In genomic region chr10:73432646-73433537, GRCh38 we compare ENCODE assay signal across 21 cellular contexts. TPM values are rescaled to one million over a fixed set of nuclear protein-coding genes. Genes with fewer than 3 reads are reported as not detected.
A peak's percentile ranks its signal among the peaks of the same experiment; 100 is the strongest.
DNase-seq lines count a peak whose midpoint lies in the region; ATAC-seq, FAIRE-seq and TF ChIP-seq lines count a peak whose summit lies in the region.
"Had no signal": no experiment of that assay in that cellular context is flagged by ENCODE, and none has a peak within 500 bp of the region (broad histone marks: within the 10 kb centered on the region; RNA-seq: fewer than 3 reads in every experiment).

No MANE protein-coding gene starts in this region.

- POLR2A ChIA-PET in HepG2 (lab: Yijun Ruan, JAX): no interaction called here

- H3K4me1 Mint-ChIP-seq in activated T-cell treated with anti-CD3 and anti-CD28 coated beads, Interleukin-2, amount 50 U/mL, for 72 hours (ENCODE audit: low read depth): peaks cover 17% of the 10 kb centered on the region
- H3K4me1 Mint-ChIP-seq in activated T-cell treated with anti-CD3 and anti-CD28 coated beads, Interleukin-2, amount 50 U/mL, for 4 hours (ENCODE audit: low read depth): peaks cover 14% of the 10 kb centered on the region

- ATAC-seq in activated T-cell treated with anti-CD3 and anti-CD28 coated beads, Interleukin-2, amount 50 U/mL, for 72 hours (replicated peaks in 1 of 2): no peak
- ATAC-seq in activated T-cell treated with anti-CD3 and anti-CD28 coated beads, Interleukin-2, amount 50 U/mL, for 4 hours: no peak
- ATAC-seq in HepG2: no peak
- ATAC-seq: HCT116 had no signal

- CTCF ChIA-PET in HepG2 (lab: Yijun Ruan, JAX; ENCODE audit: low intra/inter-chr PET ratio, low total read pairs): no interaction called here

- no peak overlapping the region for H3K4me2 ChIP-seq in HepG2 (ENCODE audit: low read depth, low read length)

- no peak overlapping the region for H3K9ac ChIP-seq in HepG2 (ENCODE audit: insufficient read depth, low read depth, low read length)

- peaks cover 14% of the 10 kb centered on the region for H3K4me1 ChIP-seq in HepG2 (ENCODE audit: insufficient read depth, low read length)
- H3K4me1 ChIP-seq: BE2C had no signal

- H3K27ac ChIP-seq in HepG2 (ENCODE audit: extremely low read length, insufficient read depth, low read length): no peak overlapping the region
- H3K27ac ChIP-seq: brain microvascular endothelial cell, neutrophil had no signal

- no peak overlapping the region for H2AFZ ChIP-seq in HepG2 (ENCODE audit: low read length)

- no peaks in the 10 kb centered on the region for H3K9me3 Mint-ChIP-seq in activated T-cell treated with anti-CD3 and anti-CD28 coated beads, Interleukin-2, amount 50 U/mL, for 72 hours
- no peaks in the 10 kb centered on the region for H3K9me3 Mint-ChIP-seq in activated T-cell treated with anti-CD3 and anti-CD28 coated beads, Interleukin-2, amount 50 U/mL, for 4 hours
- H3K9me3 Mint-ChIP-seq: activated T-helper 2 cell treated with anti-CD3 and anti-CD28 coated beads, Interferon-gamma antibody, Interleukin-2, Interleukin-4, amounts not matched to agents 10 μg/mL and 5 μg/mL and 100 μg/mL, durations not matched to agents 14 hours and 24 hours and 36 hours had no signal

- no peak for DNase-seq in activated T-cell treated with anti-CD3 and anti-CD28 coated beads, Interleukin-2, amount 50 U/mL, for 72 hours
- no peak for DNase-seq in activated T-cell treated with anti-CD3 and anti-CD28 coated beads, Interleukin-2, amount 50 U/mL, for 4 hours
- peak; percentile 91 for DNase-seq in NCI-H69 (lab: John Stamatoyannopoulos, UW)
- peak; percentile 68 for DNase-seq in islet precursor cell
- peak; percentile 4 for DNase-seq in retina
- DNase-seq in HepG2 (ENCODE audit: low spot score): no peak
- DNase-seq in NCI-H1092 (lab: John Stamatoyannopoulos, UW): no peak
- DNase-seq in cerebellum (ENCODE audit: low spot score): no peak
- DNase-seq: activated CD4-positive, alpha-beta T cell treated with anti-CD3 and anti-CD28 coated beads for 48 hours; BE2C; brain microvascular endothelial cell; hippocampal formation; kidney; mesenchymal stem cell; NCI-H1092 treated with DMSO at 0.1 percent for 48 hours; stimulated activated CD8-positive, alpha-beta memory T cell treated with anti-CD3 and anti-CD28 coated beads, Interleukin-4, amount 100 ng/mL, for 48 hours had no signal

- no peak for TF ChIP-seq CTCF in HepG2 (CRISPR knock-in tag; IDR thresholded peaks at IDR 0.05)

- no peaks in the 10 kb centered on the region for H4K20me1 ChIP-seq in HepG2 (ENCODE audit: insufficient read depth, low read length)

- H3K36me3 Mint-ChIP-seq in activated T-cell treated with anti-CD3 and anti-CD28 coated beads, Interleukin-2, amount 50 U/mL, for 72 hours (ENCODE audit: insufficient read depth in 2 of 2): peaks cover under 1 to 3% of the 10 kb centered on the region in 2 donors
- peaks cover 14% of the 10 kb centered on the region for H3K36me3 Mint-ChIP-seq in activated T-cell treated with anti-CD3 and anti-CD28 coated beads, Interleukin-2, amount 50 U/mL, for 4 hours (ENCODE audit: insufficient read depth)

- no peak for TF ChIP-seq POLR2A in HepG2 (IDR thresholded peaks at IDR 0.05; ENCODE audit: insufficient read depth in 1 of 2, low read depth in 2 of 2, low read length in 2 of 2)

- no peak for FAIRE-seq in HepG2 (lab: Jason Lieb, UNC)
- FAIRE-seq: A204.1, HTR-8/SVneo, kidney had no signal

- no peaks in the 10 kb centered on the region for H3K27me3 Mint-ChIP-seq in activated T-cell treated with anti-CD3 and anti-CD28 coated beads, Interleukin-2, amount 50 U/mL, for 72 hours (ENCODE audit: low read depth)
- no peaks in the 10 kb centered on the region for H3K27me3 Mint-ChIP-seq in activated T-cell treated with anti-CD3 and anti-CD28 coated beads, Interleukin-2, amount 50 U/mL, for 4 hours (ENCODE audit: low read depth)

- H3K79me2 ChIP-seq in HepG2 (ENCODE audit: insufficient read depth, low read length): no peaks in the 10 kb centered on the region

- peaks cover 3 to 4% of the 10 kb centered on the region in 2 experiments for H3K36me3 ChIP-seq in HepG2 (replicated peaks in 1 of 2; ENCODE audit: control insufficient read depth in 1 of 2, insufficient read depth in 2 of 2, low read length in 2 of 2)

- TF ChIP-seq RAD21 in HepG2 (CRISPR knock-in tag; IDR thresholded peaks at IDR 0.05): no peak

- no peak overlapping the region for H3K4me3 Mint-ChIP-seq in activated T-cell treated with anti-CD3 and anti-CD28 coated beads, Interleukin-2, amount 50 U/mL, for 72 hours
- H3K4me3 Mint-ChIP-seq in activated T-cell treated with anti-CD3 and anti-CD28 coated beads, Interleukin-2, amount 50 U/mL, for 4 hours: no peak overlapping the region

- BruUV-seq in HepG2 (replicated peaks; lab: Mats Ljungman, UMichigan): no TSS peak

- H3K4me3 ChIP-seq in HepG2 (replicated peaks in 1 of 3; ENCODE audit: insufficient read depth in 1 of 3, low read depth in 2 of 3, low read length in 3 of 3): no peak overlapping the region

- H3K27me3 ChIP-seq in HepG2 (ENCODE audit: control insufficient read depth in 1 of 2, insufficient read depth in 2 of 2, low read length in 2 of 2): no peaks in the 10 kb centered on the region
- H3K27me3 ChIP-seq: BE2C, brain microvascular endothelial cell, neutrophil had no signal

- in situ Hi-C loops in HepG2 (cut with HindIII; ENCODE audit: extremely low pct_ligation_motif_present, low pct_unique_long_range_greater_than_20kb): no loop called here

- H3K27ac Mint-ChIP-seq in activated T-cell treated with anti-CD3 and anti-CD28 coated beads, Interleukin-2, amount 50 U/mL, for 72 hours: peak overlapping the region; percentile 38

- WGBS in HepG2 (ENCODE audit: low lambda C conversion rate): 79% methylated on average over 2 of the region's 2 CpGs

- intact Hi-C loops in HepG2 (cut with micrococcal nuclease; ENCODE audit: unreplicated experiment): no loop called here

- H3K9me3 ChIP-seq in HepG2 (ENCODE audit: low read length): no peaks in the 10 kb centered on the region
- H3K9me3 ChIP-seq: BE2C, neutrophil had no signal

- no peak for TF ChIP-seq EP300 in HepG2 (IDR thresholded peaks at IDR 0.05; ENCODE audit: low read depth in 2 of 2, low read length in 2 of 2)
- no peak for TF ChIP-seq EP300 in HepG2 (CRISPR knock-in tag; IDR thresholded peaks at IDR 0.05; ENCODE audit: borderline replicate concordance)

RNA-seq across cellular contexts. Expression of gene MSS51, which starts 0.5 kb away (rescaled TPM):
- total RNA-seq in activated T-cell treated with anti-CD3 and anti-CD28 coated beads, Interleukin-2, amount 50 U/mL, for 72 hours: 1 to 10 TPM; 3.5 to 3.8 TPM
- total RNA-seq in activated T-cell treated with anti-CD3 and anti-CD28 coated beads, Interleukin-2, amount 50 U/mL, for 4 hours: 1 to 10 TPM in 1 of 3 donors, under 1 TPM in 2; 0.76 to 1.3 (median 0.95) TPM
- total RNA-seq in HepG2 (2016; rRNA removed; fragmentation: Illumina TruSeq; extraction: Trizol): 0.18 and 0.91 TPM in 2 replicates
- total RNA-seq in HepG2 (2016; cell fraction: cytosol; rRNA removed; fragmentation: Illumina TruSeq; extraction: Trizol; ENCODE audit: low read depth): 0.09 and 0.20 TPM in 2 replicates
- total RNA-seq in HepG2 (2016; cell fraction: insoluble cytoplasmic fraction; rRNA removed; fragmentation: Illumina TruSeq; extraction: Trizol): 0.25 and 0.78 TPM in 2 replicates
- 0.12 and 0.24 TPM in 2 replicates for total RNA-seq in HepG2 (2016; cell fraction: membrane; rRNA removed; fragmentation: Illumina TruSeq; extraction: Trizol)
- total RNA-seq in HepG2 (2016; cell fraction: nucleus; rRNA removed; fragmentation: Illumina TruSeq; extraction: Trizol): 1.7 and 1.8 TPM in 2 replicates
- polyA plus RNA-seq in HepG2 (2011; rRNA removed): 2.3 and 2.4 TPM in 2 replicates
- 0.52 and 0.54 TPM in 2 replicates for polyA plus RNA-seq in HepG2 (2011; cell fraction: cytosol; rRNA removed)
- 7.4 and 7.6 TPM in 2 replicates for polyA plus RNA-seq in HepG2 (2011; cell fraction: nucleus; rRNA removed)
- 0.76 and 1.1 TPM in 2 replicates for polyA plus RNA-seq in HepG2 (2012)
- polyA plus RNA-seq in HepG2 (2016; cell fraction: cytosol; fragmentation: Illumina TruSeq; extraction: Trizol; ENCODE audit: low read depth): 0.09 TPM in 1 of 2 replicates, not detected in the other
- polyA plus RNA-seq in HepG2 (2016; cell fraction: insoluble cytoplasmic fraction; fragmentation: Illumina TruSeq; extraction: Trizol; ENCODE audit: low read depth): 0.12 and 0.15 TPM in 2 replicates
- 0.11 and 0.16 TPM in 2 replicates for polyA plus RNA-seq in HepG2 (2016; cell fraction: membrane; fragmentation: Illumina TruSeq; extraction: Trizol; ENCODE audit: low read depth)
- 2.8 and 3.4 TPM in 2 replicates for polyA plus RNA-seq in HepG2 (2016; cell fraction: nucleus; fragmentation: Illumina TruSeq; extraction: Trizol; ENCODE audit: insufficient read depth, low read depth)
- polyA minus RNA-seq in HepG2 (2011; rRNA and poly(A)+ RNA removed; ENCODE audit: low replicate concordance): 2.2 and 2.7 TPM in 2 replicates
- 0.26 and 0.30 TPM in 2 replicates for polyA minus RNA-seq in HepG2 (2011; cell fraction: cytosol; rRNA and poly(A)+ RNA removed)
- polyA minus RNA-seq in HepG2 (2011; cell fraction: nucleus; rRNA and poly(A)+ RNA removed): 6.8 and 7.6 TPM in 2 replicates
- total RNA-seq in cerebellum: 6.5 TPM

RNA-seq across cellular contexts. Expression of gene ANXA7, which starts 19.0 kb away (rescaled TPM):
- total RNA-seq in activated T-cell treated with anti-CD3 and anti-CD28 coated beads, Interleukin-2, amount 50 U/mL, for 72 hours: 100 to 1,000 TPM; 108 to 123 TPM
- 100 to 1,000 TPM; 182 to 207 (median 183) TPM for total RNA-seq in activated T-cell treated with anti-CD3 and anti-CD28 coated beads, Interleukin-2, amount 50 U/mL, for 4 hours
- total RNA-seq in HepG2 (2016; rRNA removed; fragmentation: Illumina TruSeq; extraction: Trizol) (89.0 and 139 TPM in 2 replicates), cerebellum (26.1 TPM)
- 10.5 and 13.7 TPM in 2 replicates for total RNA-seq in HepG2 (2016; cell fraction: cytosol; rRNA removed; fragmentation: Illumina TruSeq; extraction: Trizol; ENCODE audit: low read depth)
- 94.2 and 145 TPM in 2 replicates for total RNA-seq in HepG2 (2016; cell fraction: insoluble cytoplasmic fraction; rRNA removed; fragmentation: Illumina TruSeq; extraction: Trizol)
- 21.5 and 22.7 TPM in 2 replicates for total RNA-seq in HepG2 (2016; cell fraction: membrane; rRNA removed; fragmentation: Illumina TruSeq; extraction: Trizol)
- total RNA-seq in HepG2 (2016; cell fraction: nucleus; rRNA removed; fragmentation: Illumina TruSeq; extraction: Trizol): 39.7 and 46.6 TPM in 2 replicates
- 54.8 and 59.4 TPM in 2 replicates for polyA plus RNA-seq in HepG2 (2011; rRNA removed)
- 38.7 and 48.7 TPM in 2 replicates for polyA plus RNA-seq in HepG2 (2011; cell fraction: cytosol; rRNA removed)
- 28.0 and 34.8 TPM in 2 replicates for polyA plus RNA-seq in HepG2 (2011; cell fraction: nucleus; rRNA removed)
- 48.1 and 51.9 TPM in 2 replicates for polyA plus RNA-seq in HepG2 (2012)
- polyA plus RNA-seq in HepG2 (2016; cell fraction: cytosol; fragmentation: Illumina TruSeq; extraction: Trizol; ENCODE audit: low read depth): 7.4 and 8.4 TPM in 2 replicates
- 157 and 162 TPM in 2 replicates for polyA plus RNA-seq in HepG2 (2016; cell fraction: insoluble cytoplasmic fraction; fragmentation: Illumina TruSeq; extraction: Trizol; ENCODE audit: low read depth)
- polyA plus RNA-seq in HepG2 (2016; cell fraction: membrane; fragmentation: Illumina TruSeq; extraction: Trizol; ENCODE audit: low read depth): 13.1 and 14.0 TPM in 2 replicates
- polyA plus RNA-seq in HepG2 (2016; cell fraction: nucleus; fragmentation: Illumina TruSeq; extraction: Trizol; ENCODE audit: insufficient read depth, low read depth): 64.1 and 68.1 TPM in 2 replicates
- polyA minus RNA-seq in HepG2 (2011; rRNA and poly(A)+ RNA removed; ENCODE audit: low replicate concordance): 99.7 and 122 TPM in 2 replicates
- 42.4 and 48.0 TPM in 2 replicates for polyA minus RNA-seq in HepG2 (2011; cell fraction: cytosol; rRNA and poly(A)+ RNA removed)
- polyA minus RNA-seq in HepG2 (2011; cell fraction: nucleus; rRNA and poly(A)+ RNA removed): 29.0 and 39.9 TPM in 2 replicates

Comparison
In these comparisons a context has a peak if more than half of its experiments do, and no peak if none do; other contexts are left out.
1. DNase-seq: peak in NCI-H69 (single experiment), islet precursor cell (single experiment) and retina (single experiment); none in activated T-cell treated with anti-CD3 and anti-CD28 coated beads, Interleukin-2, amount 50 U/mL, for 72 hours (0 of 2), activated T-cell treated with anti-CD3 and anti-CD28 coated beads, Interleukin-2, amount 50 U/mL, for 4 hours (single experiment), HepG2 (single experiment), NCI-H1092 (single experiment) and cerebellum (single experiment).